8 cellular contexts compared by ENCODE assay signal in genomic region chr12:6278439-6279255, GRCh38. TPM values are rescaled to one million over a fixed set of nuclear protein-coding genes. Genes with fewer than 3 reads are reported as not detected.
DNase-seq lines count a peak whose midpoint lies in the region; TF ChIP-seq lines count a peak whose summit lies in the region.

No MANE protein-coding gene starts in this region.

- H3K9ac ChIP-seq in HUES6 (ENCODE audit: low read length), result peak overlapping the region; percentile 81

- H3K4me1 ChIP-seq in HUES6 (ENCODE audit: control insufficient read depth, insufficient read depth, low read length), result peaks cover 54% of the 10 kb centered on the region

- no peaks in the 10 kb centered on the region for H3K9me3 Mint-ChIP-seq in activated naive CD4-positive, alpha-beta T cell treated with anti-CD3 and anti-CD28 coated beads, Interleukin-2, amount 10 ng/mL, durations not matched to agents 7 days and 5 days

- no peak overlapping the region for H3K27ac Mint-ChIP-seq in activated naive CD4-positive, alpha-beta T cell treated with anti-CD3 and anti-CD28 coated beads, Interleukin-2, amount 10 ng/mL, durations not matched to agents 7 days and 5 days

- H3K4me1 Mint-ChIP-seq in activated naive CD4-positive, alpha-beta T cell treated with anti-CD3 and anti-CD28 coated beads, Interleukin-2, amount 10 ng/mL, durations not matched to agents 7 days and 5 days, result peaks cover 6% of the 10 kb centered on the region

- H3K27me3 ChIP-seq in HUES6 (ENCODE audit: control insufficient read depth, insufficient read depth, low read length), result no peaks in the 10 kb centered on the region; the same call in 1 of the 2 replicates

- peak; percentile 97 for TF ChIP-seq CTCF in GM20000 (IDR thresholded peaks at IDR 0.05; ENCODE audit: extremely low read depth, missing control alignments)

- CTCF ChIA-PET in activated naive CD4-positive, alpha-beta T cell treated with anti-CD3 and anti-CD28 coated beads, Interleukin-2, amount 10 ng/mL, durations not matched to agents 7 days and 5 days (lab: Charles Lee), result interaction anchor here (0.5 to 5.8 kb wide), 22 partner anchors 9 to 290 kb away, joined by 3 to 109 read pairs (median 4); no protein-coding TSS in a partner anchor

- H3K36me3 ChIP-seq in HUES6 (ENCODE audit: control insufficient read depth, insufficient read depth, low read length), result no peaks in the 10 kb centered on the region

- H3K36me3 Mint-ChIP-seq in activated naive CD4-positive, alpha-beta T cell treated with anti-CD3 and anti-CD28 coated beads, Interleukin-2, amount 10 ng/mL, durations not matched to agents 7 days and 5 days, result no peaks in the 10 kb centered on the region

- no peaks in the 10 kb centered on the region for H3K9me3 ChIP-seq in HUES6 (ENCODE audit: control insufficient read depth, insufficient read depth, low read depth, low read length)

- H3K27ac ChIP-seq in HUES6 (ENCODE audit: low read depth, low read length), result peak overlapping the region; percentile 76; the same call in 1 of the 2 replicates

- H3K27me3 Mint-ChIP-seq in activated naive CD4-positive, alpha-beta T cell treated with anti-CD3 and anti-CD28 coated beads, Interleukin-2, amount 10 ng/mL, durations not matched to agents 7 days and 5 days, result peaks cover 79% of the 10 kb centered on the region

- peak overlapping the region; percentile 58 for H3K4me3 ChIP-seq in HUES6 (ENCODE audit: low read depth, low read length)

- DNase-seq in Caki2 (ENCODE audit: low read depth) (peak; percentile 85), GM20000 (ENCODE audit: low spot score) (peak; percentile 94), SK-MEL-5 (ENCODE audit: low read depth, low spot score) (peak; percentile 70), globus pallidus (ENCODE audit: low spot score) (peak; percentile 78), occipital lobe (lab: John Stamatoyannopoulos, UW) (peak; percentile 31), superior temporal gyrus (ENCODE audit: extremely low spot score) (peak; percentile 79)
- peak; percentile 82 for DNase-seq in activated naive CD4-positive, alpha-beta T cell treated with anti-CD3 and anti-CD28 coated beads, Interleukin-2, amount 10 ng/mL, durations not matched to agents 7 days and 5 days

- H3K4me3 Mint-ChIP-seq in activated naive CD4-positive, alpha-beta T cell treated with anti-CD3 and anti-CD28 coated beads, Interleukin-2, amount 10 ng/mL, durations not matched to agents 7 days and 5 days, result peak overlapping the region; percentile 69

- in situ Hi-C loops in Caki2 (cut with HindIII; ENCODE audit: low pct_unique_long_range_greater_than_20kb, low sequenced_read_pairs), result no loop called here
- in situ Hi-C loops in SK-MEL-5 (cut with HindIII; ENCODE audit: low pct_unique_long_range_greater_than_20kb, low sequenced_read_pairs), result no loop called here

RNA-seq across cellular contexts. Expression of gene PLEKHG6, which starts 31.8 kb away (rescaled TPM):
- total RNA-seq in Caki2 (2014; rRNA removed; shearing (Covaris generic); ENCODE audit: low replicate concordance), result 1.0 and 2.0 TPM in 2 replicates
- total RNA-seq in SK-MEL-5 (2014; rRNA removed; shearing (Covaris generic)), result not detected in 2 replicates
- polyA plus RNA-seq in SK-MEL-5 (2015; cell fraction: cytosol; rRNA removed), result 0.17 TPM in 1 of 2 replicates, not detected in the other
- not detected in 2 replicates for polyA plus RNA-seq in SK-MEL-5 (2015; cell fraction: nucleus; rRNA removed)
- not detected for total RNA-seq in occipital lobe

Comparison
In these comparisons a context has a peak if more than half of its experiments do, and no peak if none do; other contexts are left out.
1. Peak in every context shown above with its lines: DNase-seq, H3K4me3 ChIP-seq and H3K27ac ChIP-seq.
2. DNase-seq: peak in every context shown above with its lines; median percentile 94 in GM20000; 85 in Caki2; 82 in activated naive CD4-positive, alpha-beta T cell treated with anti-CD3 and anti-CD28 coated beads, Interleukin-2, amount 10 ng/mL, durations not matched to agents 7 days and 5 days; 79 in superior temporal gyrus; 78 in globus pallidus; 70 in SK-MEL-5; 31 in occipital lobe.